In the genomic region with DNA sequence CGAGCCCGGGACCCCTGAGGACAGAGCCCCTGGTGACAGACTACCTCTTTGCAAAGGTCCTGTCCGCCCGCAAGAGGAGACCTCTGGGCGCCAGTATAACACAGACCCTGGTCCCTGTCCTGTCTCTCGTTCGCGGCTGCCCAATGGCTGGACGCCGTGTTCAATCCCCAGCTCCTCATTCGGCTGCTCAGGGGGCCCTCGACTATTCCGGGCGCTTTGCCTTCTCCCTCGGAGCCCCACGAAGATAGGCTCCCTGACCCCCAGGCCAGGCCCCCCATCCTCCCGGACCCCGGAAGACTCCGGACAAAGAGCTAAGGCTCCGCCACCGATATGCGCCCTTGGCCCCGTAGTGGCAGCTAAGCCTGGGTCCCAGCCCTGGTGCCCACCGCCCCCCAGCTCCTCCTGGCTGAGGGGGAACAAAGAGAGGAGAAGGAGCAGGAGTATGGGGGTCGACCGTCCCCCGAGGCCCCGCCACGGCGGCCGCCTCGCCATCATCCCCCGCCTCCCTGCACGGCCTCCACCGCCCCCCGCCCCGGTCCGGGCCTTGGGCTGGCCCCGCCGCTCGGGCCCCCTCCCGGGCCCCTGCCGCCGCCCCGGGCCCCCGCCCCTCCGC, we compare ENCODE assay signal across 3 cellular contexts.
TF ChIP-seq lines count a peak whose summit lies in the region.

No MANE protein-coding gene starts in this region.

TF ChIP-seq in A549, 52 proteins besides CTCF, POLR2A, EP300 and RAD21:
- TF ChIP-seq HOXB13 (CRISPR knock-in tag; IDR thresholded peaks at IDR 0.05; ENCODE audit: low read depth) = no peak
- TF ChIP-seq ZC3H11A (IDR thresholded peaks at IDR 0.05) = no peak
- TF ChIP-seq, protein P1, sequence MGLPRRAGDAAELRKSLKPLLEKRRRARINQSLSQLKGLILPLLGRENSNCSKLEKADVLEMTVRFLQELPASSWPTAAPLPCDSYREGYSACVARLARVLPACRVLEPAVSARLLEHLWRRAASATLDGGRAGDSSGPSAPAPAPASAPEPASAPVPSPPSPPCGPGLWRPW (IDR thresholded peaks at IDR 0.05) = no peak
- TF ChIP-seq HOXA7 (CRISPR knock-in tag; IDR thresholded peaks at IDR 0.05) = no peak
- TF ChIP-seq SMC3 (IDR thresholded peaks at IDR 0.05) = no peak
- no peak for TF ChIP-seq JUNB (IDR thresholded peaks at IDR 0.05)

TF ChIP-seq in GM23338, 12 proteins besides CTCF, POLR2A, EP300 and RAD21:
- TF ChIP-seq POLR2AphosphoS5 (IDR thresholded peaks at IDR 0.05; ENCODE audit: low read depth) (no peak), JUNB (IDR thresholded peaks at IDR 0.05; ENCODE audit: unreplicated experiment) (no peak), ZNF114 (CRISPR knock-in tag; IDR thresholded peaks at IDR 0.05) (no peak)
- TF ChIP-seq, protein P2, sequence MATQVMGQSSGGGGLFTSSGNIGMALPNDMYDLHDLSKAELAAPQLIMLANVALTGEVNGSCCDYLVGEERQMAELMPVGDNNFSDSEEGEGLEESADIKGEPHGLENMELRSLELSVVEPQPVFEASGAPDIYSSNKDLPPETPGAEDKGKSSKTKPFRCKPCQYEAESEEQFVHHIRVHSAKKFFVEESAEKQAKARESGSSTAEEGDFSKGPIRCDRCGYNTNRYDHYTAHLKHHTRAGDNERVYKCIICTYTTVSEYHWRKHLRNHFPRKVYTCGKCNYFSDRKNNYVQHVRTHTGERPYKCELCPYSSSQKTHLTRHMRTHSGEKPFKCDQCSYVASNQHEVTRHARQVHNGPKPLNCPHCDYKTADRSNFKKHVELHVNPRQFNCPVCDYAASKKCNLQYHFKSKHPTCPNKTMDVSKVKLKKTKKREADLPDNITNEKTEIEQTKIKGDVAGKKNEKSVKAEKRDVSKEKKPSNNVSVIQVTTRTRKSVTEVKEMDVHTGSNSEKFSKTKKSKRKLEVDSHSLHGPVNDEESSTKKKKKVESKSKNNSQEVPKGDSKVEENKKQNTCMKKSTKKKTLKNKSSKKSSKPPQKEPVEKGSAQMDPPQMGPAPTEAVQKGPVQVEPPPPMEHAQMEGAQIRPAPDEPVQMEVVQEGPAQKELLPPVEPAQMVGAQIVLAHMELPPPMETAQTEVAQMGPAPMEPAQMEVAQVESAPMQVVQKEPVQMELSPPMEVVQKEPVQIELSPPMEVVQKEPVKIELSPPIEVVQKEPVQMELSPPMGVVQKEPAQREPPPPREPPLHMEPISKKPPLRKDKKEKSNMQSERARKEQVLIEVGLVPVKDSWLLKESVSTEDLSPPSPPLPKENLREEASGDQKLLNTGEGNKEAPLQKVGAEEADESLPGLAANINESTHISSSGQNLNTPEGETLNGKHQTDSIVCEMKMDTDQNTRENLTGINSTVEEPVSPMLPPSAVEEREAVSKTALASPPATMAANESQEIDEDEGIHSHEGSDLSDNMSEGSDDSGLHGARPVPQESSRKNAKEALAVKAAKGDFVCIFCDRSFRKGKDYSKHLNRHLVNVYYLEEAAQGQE (IDR thresholded peaks at IDR 0.05; ENCODE audit: unreplicated experiment) = no peak

TF ChIP-seq in GM12878, 131 proteins besides CTCF, POLR2A, EP300 and RAD21:
- TF ChIP-seq HDGF (IDR thresholded peaks at IDR 0.05) (no peak), WRNIP1 (IDR thresholded peaks at IDR 0.05; ENCODE audit: borderline replicate concordance, low read depth, low read length) (no peak), MEF2A (IDR thresholded peaks at IDR 0.05; ENCODE audit: insufficient read depth, low read depth, low read length) (no peak), MYB (IDR thresholded peaks at IDR 0.05; ENCODE audit: borderline replicate concordance, low read depth, low read length) (no peak), SPI1 (IDR thresholded peaks at IDR 0.05; ENCODE audit: borderline replicate concordance, insufficient read depth, low read depth, low read length) (no peak), ZNF384 (IDR thresholded peaks at IDR 0.05; ENCODE audit: borderline replicate concordance, low read depth, low read length) (no peak), IRF4 (IDR thresholded peaks at IDR 0.05; ENCODE audit: low read depth, low read length) (no peak), LARP7 (IDR thresholded peaks at IDR 0.05) (no peak), TCF3 (IDR thresholded peaks at IDR 0.05; ENCODE audit: borderline replicate concordance, insufficient read depth, low read depth, low read length) (no peak), POLR2AphosphoS2 (IDR thresholded peaks at IDR 0.05; ENCODE audit: low read depth, low read length) (no peak)
- TF ChIP-seq, protein P3, sequence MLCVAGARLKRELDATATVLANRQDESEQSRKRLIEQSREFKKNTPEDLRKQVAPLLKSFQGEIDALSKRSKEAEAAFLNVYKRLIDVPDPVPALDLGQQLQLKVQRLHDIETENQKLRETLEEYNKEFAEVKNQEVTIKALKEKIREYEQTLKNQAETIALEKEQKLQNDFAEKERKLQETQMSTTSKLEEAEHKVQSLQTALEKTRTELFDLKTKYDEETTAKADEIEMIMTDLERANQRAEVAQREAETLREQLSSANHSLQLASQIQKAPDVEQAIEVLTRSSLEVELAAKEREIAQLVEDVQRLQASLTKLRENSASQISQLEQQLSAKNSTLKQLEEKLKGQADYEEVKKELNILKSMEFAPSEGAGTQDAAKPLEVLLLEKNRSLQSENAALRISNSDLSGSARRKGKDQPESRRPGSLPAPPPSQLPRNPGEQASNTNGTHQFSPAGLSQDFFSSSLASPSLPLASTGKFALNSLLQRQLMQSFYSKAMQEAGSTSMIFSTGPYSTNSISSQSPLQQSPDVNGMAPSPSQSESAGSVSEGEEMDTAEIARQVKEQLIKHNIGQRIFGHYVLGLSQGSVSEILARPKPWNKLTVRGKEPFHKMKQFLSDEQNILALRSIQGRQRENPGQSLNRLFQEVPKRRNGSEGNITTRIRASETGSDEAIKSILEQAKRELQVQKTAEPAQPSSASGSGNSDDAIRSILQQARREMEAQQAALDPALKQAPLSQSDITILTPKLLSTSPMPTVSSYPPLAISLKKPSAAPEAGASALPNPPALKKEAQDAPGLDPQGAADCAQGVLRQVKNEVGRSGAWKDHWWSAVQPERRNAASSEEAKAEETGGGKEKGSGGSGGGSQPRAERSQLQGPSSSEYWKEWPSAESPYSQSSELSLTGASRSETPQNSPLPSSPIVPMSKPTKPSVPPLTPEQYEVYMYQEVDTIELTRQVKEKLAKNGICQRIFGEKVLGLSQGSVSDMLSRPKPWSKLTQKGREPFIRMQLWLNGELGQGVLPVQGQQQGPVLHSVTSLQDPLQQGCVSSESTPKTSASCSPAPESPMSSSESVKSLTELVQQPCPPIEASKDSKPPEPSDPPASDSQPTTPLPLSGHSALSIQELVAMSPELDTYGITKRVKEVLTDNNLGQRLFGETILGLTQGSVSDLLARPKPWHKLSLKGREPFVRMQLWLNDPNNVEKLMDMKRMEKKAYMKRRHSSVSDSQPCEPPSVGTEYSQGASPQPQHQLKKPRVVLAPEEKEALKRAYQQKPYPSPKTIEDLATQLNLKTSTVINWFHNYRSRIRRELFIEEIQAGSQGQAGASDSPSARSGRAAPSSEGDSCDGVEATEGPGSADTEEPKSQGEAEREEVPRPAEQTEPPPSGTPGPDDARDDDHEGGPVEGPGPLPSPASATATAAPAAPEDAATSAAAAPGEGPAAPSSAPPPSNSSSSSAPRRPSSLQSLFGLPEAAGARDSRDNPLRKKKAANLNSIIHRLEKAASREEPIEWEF (IDR thresholded peaks at IDR 0.05; ENCODE audit: insufficient replicate concordance, low read depth, low read length) = no peak
- TF ChIP-seq, protein P4, sequence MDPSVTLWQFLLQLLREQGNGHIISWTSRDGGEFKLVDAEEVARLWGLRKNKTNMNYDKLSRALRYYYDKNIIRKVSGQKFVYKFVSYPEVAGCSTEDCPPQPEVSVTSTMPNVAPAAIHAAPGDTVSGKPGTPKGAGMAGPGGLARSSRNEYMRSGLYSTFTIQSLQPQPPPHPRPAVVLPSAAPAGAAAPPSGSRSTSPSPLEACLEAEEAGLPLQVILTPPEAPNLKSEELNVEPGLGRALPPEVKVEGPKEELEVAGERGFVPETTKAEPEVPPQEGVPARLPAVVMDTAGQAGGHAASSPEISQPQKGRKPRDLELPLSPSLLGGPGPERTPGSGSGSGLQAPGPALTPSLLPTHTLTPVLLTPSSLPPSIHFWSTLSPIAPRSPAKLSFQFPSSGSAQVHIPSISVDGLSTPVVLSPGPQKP (IDR thresholded peaks at IDR 0.05; ENCODE audit: low read depth, low read length) = no peak
- TF ChIP-seq, protein P5, sequence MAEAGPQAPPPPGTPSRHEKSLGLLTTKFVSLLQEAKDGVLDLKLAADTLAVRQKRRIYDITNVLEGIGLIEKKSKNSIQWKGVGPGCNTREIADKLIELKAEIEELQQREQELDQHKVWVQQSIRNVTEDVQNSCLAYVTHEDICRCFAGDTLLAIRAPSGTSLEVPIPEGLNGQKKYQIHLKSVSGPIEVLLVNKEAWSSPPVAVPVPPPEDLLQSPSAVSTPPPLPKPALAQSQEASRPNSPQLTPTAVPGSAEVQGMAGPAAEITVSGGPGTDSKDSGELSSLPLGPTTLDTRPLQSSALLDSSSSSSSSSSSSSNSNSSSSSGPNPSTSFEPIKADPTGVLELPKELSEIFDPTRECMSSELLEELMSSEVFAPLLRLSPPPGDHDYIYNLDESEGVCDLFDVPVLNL (IDR thresholded peaks at IDR 0.05; ENCODE audit: low read depth, low read length) = no peak
- TF ChIP-seq, protein P6, sequence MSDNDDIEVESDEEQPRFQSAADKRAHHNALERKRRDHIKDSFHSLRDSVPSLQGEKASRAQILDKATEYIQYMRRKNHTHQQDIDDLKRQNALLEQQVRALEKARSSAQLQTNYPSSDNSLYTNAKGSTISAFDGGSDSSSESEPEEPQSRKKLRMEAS (IDR thresholded peaks at IDR 0.05; ENCODE audit: low read depth, low read length) = no peak
